15 cellular contexts compared by ENCODE assay signal in genomic region chr10:18158698-18159342, GRCh38. TPM values are rescaled to one million over a fixed set of nuclear protein-coding genes. Genes with fewer than 3 reads are reported as not detected.
A peak's percentile ranks its signal among the peaks of the same experiment; 100 is the strongest.
DNase-seq lines count a peak whose midpoint lies in the region; ATAC-seq, FAIRE-seq and TF ChIP-seq lines count a peak whose summit lies in the region.
"Had no signal": no experiment of that assay in that cellular context is flagged by ENCODE, and none has a peak within 500 bp of the region (broad histone marks: within the 10 kb centered on the region; RNA-seq: fewer than 3 reads in every experiment).

No MANE protein-coding gene starts in this region.

- POLR2A ChIA-PET in HepG2 (lab: Yijun Ruan, JAX): no interaction called here

- H3K4me2 ChIP-seq in HepG2 (ENCODE audit: low read depth, low read length): no peak overlapping the region

- DNase-seq in HepG2 (ENCODE audit: low spot score) (no peak), right lobe of liver (no peak), fibroblast of mammary gland (ENCODE audit: low read depth) (peak; percentile 88), myocyte (ENCODE audit: low read depth) (peak; percentile 24), DMS53 (lab: John Stamatoyannopoulos, UW) (no peak), NCI-H146 (lab: John Stamatoyannopoulos, UW) (no peak)
- DNase-seq: ACHN; activated CD8-positive, alpha-beta T cell treated with anti-CD3 and anti-CD28 coated beads for 36 hours; COR-L47 had no signal

- in situ Hi-C loops in HepG2 (cut with HindIII; ENCODE audit: extremely low pct_ligation_motif_present, low pct_unique_long_range_greater_than_20kb): no loop called here

- WGBS in HepG2 (ENCODE audit: low lambda C conversion rate): 27% methylated on average over 6 of the region's 6 CpGs
- 59% methylated on average over 6 of the region's 6 CpGs for WGBS in right lobe of liver (ENCODE audit: insufficient coverage, low coverage, low lambda C conversion rate, missing lambda C conversion rate)

- TF ChIP-seq EP300 in HepG2 (IDR thresholded peaks at IDR 0.05; ENCODE audit: low read depth in 2 of 2, low read length in 2 of 2) (no peak), HepG2 (CRISPR knock-in tag; IDR thresholded peaks at IDR 0.05; ENCODE audit: borderline replicate concordance) (no peak)

- H3K9me3 ChIP-seq in HepG2 (ENCODE audit: low read length): no peaks in the 10 kb centered on the region
- H3K9me3 ChIP-seq in right lobe of liver: no peaks in the 10 kb centered on the region
- H3K9me3 ChIP-seq: SJCRH30 had no signal

- no peak overlapping the region for H3K9ac ChIP-seq in HepG2 (ENCODE audit: insufficient read depth, low read depth, low read length)

- H3K27ac ChIP-seq in HepG2 (ENCODE audit: extremely low read length, insufficient read depth, low read length) (no peak overlapping the region), right lobe of liver (no peak overlapping the region)
- H3K27ac ChIP-seq: SJCRH30 had no signal

- TF ChIP-seq POLR2A in HepG2 (IDR thresholded peaks at IDR 0.05; ENCODE audit: insufficient read depth in 1 of 2, low read depth in 2 of 2, low read length in 2 of 2) (no peak), right lobe of liver (IDR thresholded peaks at IDR 0.05) (no peak)

- H3K36me3 ChIP-seq in HepG2 (replicated peaks in 1 of 2; ENCODE audit: control insufficient read depth in 1 of 2, insufficient read depth in 2 of 2, low read length in 2 of 2): no peaks in the 10 kb centered on the region
- H3K36me3 ChIP-seq in right lobe of liver: no peaks in the 10 kb centered on the region
- H3K36me3 ChIP-seq: SJCRH30 had no signal

- no peak overlapping the region for H3K4me3 ChIP-seq in HepG2 (replicated peaks in 1 of 3; ENCODE audit: insufficient read depth in 1 of 3, low read depth in 2 of 3, low read length in 3 of 3)
- no peak overlapping the region for H3K4me3 ChIP-seq in right lobe of liver
- H3K4me3 ChIP-seq in fibroblast of mammary gland (ENCODE audit: control insufficient read depth, low read depth, low read length): no peak overlapping the region
- H3K4me3 ChIP-seq: SJCRH30 had no signal

- H2AFZ ChIP-seq in HepG2 (ENCODE audit: low read length): no peak overlapping the region

- CTCF ChIA-PET in HepG2 (lab: Yijun Ruan, JAX; ENCODE audit: low intra/inter-chr PET ratio, low total read pairs): no interaction called here

- no peaks in the 10 kb centered on the region for H3K4me1 ChIP-seq in HepG2 (ENCODE audit: insufficient read depth, low read length)
- no peaks in the 10 kb centered on the region for H3K4me1 ChIP-seq in right lobe of liver

- no peaks in the 10 kb centered on the region for H3K79me2 ChIP-seq in HepG2 (ENCODE audit: insufficient read depth, low read length)

- FAIRE-seq in HepG2 (lab: Jason Lieb, UNC): no peak
- FAIRE-seq: TTC549 had no signal

- no peak for TF ChIP-seq RAD21 in HepG2 (CRISPR knock-in tag; IDR thresholded peaks at IDR 0.05)

- H3K27me3 ChIP-seq in HepG2 (ENCODE audit: control insufficient read depth in 1 of 2, insufficient read depth in 2 of 2, low read length in 2 of 2) (peaks cover 0 to 3% of the 10 kb centered on the region in 2 experiments; a peak in 1 of 5 replicates), right lobe of liver (no peaks in the 10 kb centered on the region)
- H3K27me3 ChIP-seq: SJCRH30 had no signal

- ATAC-seq in HepG2: no peak
- ATAC-seq in right lobe of liver: no peak
- no peak for ATAC-seq in GM18858 (IDR thresholded peaks at IDR 0.05; ENCODE audit: unreplicated experiment)
- no peak for ATAC-seq in HG02759 (IDR thresholded peaks at IDR 0.05; ENCODE audit: unreplicated experiment)
- ATAC-seq: activated CD8-positive, alpha-beta T cell treated with anti-CD3 and anti-CD28 coated beads for 36 hours; stimulated activated effector memory CD8-positive, alpha-beta T cell treated with anti-CD3 and anti-CD28 coated beads, Interleukin-12 subunit alpha, Interleukin-12 subunit beta, amount 100 ng/mL, for 72 hours had no signal

- no peaks in the 10 kb centered on the region for H4K20me1 ChIP-seq in HepG2 (ENCODE audit: insufficient read depth, low read length)

- intact Hi-C loops in HepG2 (cut with micrococcal nuclease; ENCODE audit: unreplicated experiment) (no loop called here), right lobe of liver (cut with DNase I) (no loop called here)

- BruUV-seq in HepG2 (replicated peaks; lab: Mats Ljungman, UMichigan): no TSS peak

- TF ChIP-seq CTCF in HepG2 (CRISPR knock-in tag; IDR thresholded peaks at IDR 0.05) (no peak), right lobe of liver (IDR thresholded peaks at IDR 0.05) (no peak), fibroblast of mammary gland (conservative IDR thresholded peaks at IDR 0.05; ENCODE audit: control insufficient read depth, insufficient read depth, low read depth, low read length) (no peak)

TF ChIP-seq in HepG2, 621 proteins besides CTCF, POLR2A, EP300 and RAD21:
- TF ChIP-seq REL (CRISPR knock-in tag; conservative IDR thresholded peaks at IDR 0.05): no peak
- TF ChIP-seq CEBPB (IDR thresholded peaks at IDR 0.05; ENCODE audit: borderline replicate concordance, low read depth, low read length): peak; percentile 36; the same call in 1 of the 2 replicates

RNA-seq across cellular contexts. Expression of gene CACNB2, which starts 18.6 kb away (rescaled TPM):
- total RNA-seq in HepG2 (2016; rRNA removed; fragmentation: Illumina TruSeq; extraction: Trizol) (not detected in 2 replicates), right lobe of liver (1 to 10 TPM in 3 of 6 experiments, under 1 TPM in 2, not detected in 1; 0.12 to 1.8 (median 1.0) TPM), myocyte (not detected in 2 replicates)
- total RNA-seq in HepG2 (2016; cell fraction: cytosol; rRNA removed; fragmentation: Illumina TruSeq; extraction: Trizol; ENCODE audit: low read depth): not detected in 2 replicates
- total RNA-seq in HepG2 (2016; cell fraction: insoluble cytoplasmic fraction; rRNA removed; fragmentation: Illumina TruSeq; extraction: Trizol): not detected in 2 replicates
- not detected in 2 replicates for total RNA-seq in HepG2 (2016; cell fraction: membrane; rRNA removed; fragmentation: Illumina TruSeq; extraction: Trizol)
- total RNA-seq in HepG2 (2016; cell fraction: nucleus; rRNA removed; fragmentation: Illumina TruSeq; extraction: Trizol): not detected in 2 replicates
- not detected in 2 replicates for polyA plus RNA-seq in HepG2 (2011; rRNA removed)
- polyA plus RNA-seq in HepG2 (2011; cell fraction: cytosol; rRNA removed): not detected in 2 replicates
- not detected in 2 replicates for polyA plus RNA-seq in HepG2 (2011; cell fraction: nucleus; rRNA removed)
- 1.3 and 1.9 TPM in 2 replicates for polyA plus RNA-seq in HepG2 (2012)
- not detected in 2 replicates for polyA plus RNA-seq in HepG2 (2016; cell fraction: cytosol; fragmentation: Illumina TruSeq; extraction: Trizol; ENCODE audit: low read depth)
- polyA plus RNA-seq in HepG2 (2016; cell fraction: insoluble cytoplasmic fraction; fragmentation: Illumina TruSeq; extraction: Trizol; ENCODE audit: low read depth): not detected in 2 replicates
- polyA plus RNA-seq in HepG2 (2016; cell fraction: membrane; fragmentation: Illumina TruSeq; extraction: Trizol; ENCODE audit: low read depth): not detected in 2 replicates
- polyA plus RNA-seq in HepG2 (2016; cell fraction: nucleus; fragmentation: Illumina TruSeq; extraction: Trizol; ENCODE audit: insufficient read depth, low read depth): not detected in 2 replicates
- polyA minus RNA-seq in HepG2 (2011; rRNA and poly(A)+ RNA removed; ENCODE audit: low replicate concordance): 0.30 TPM in 1 of 2 replicates, not detected in the other
- not detected in 2 replicates for polyA minus RNA-seq in HepG2 (2011; cell fraction: cytosol; rRNA and poly(A)+ RNA removed)
- polyA minus RNA-seq in HepG2 (2011; cell fraction: nucleus; rRNA and poly(A)+ RNA removed): under 0.01 TPM in 1 of 2 replicates, not detected in the other
- polyA plus RNA-seq in myocyte (2012): 0.15 TPM
- total RNA-seq: activated CD8-positive, alpha-beta T cell treated with anti-CD3 and anti-CD28 coated beads for 36 hours; glomerular endothelial cell had no signal

Comparison
In these comparisons a context has a peak if more than half of its experiments do, and no peak if none do; other contexts are left out.
1. DNase-seq: peak in fibroblast of mammary gland (single experiment) and myocyte (single experiment); none in HepG2 (single experiment), right lobe of liver (0 of 3), DMS53 (single experiment) and NCI-H146 (single experiment).